ENCODE assay signal across 18 cellular contexts in the genomic region with DNA sequence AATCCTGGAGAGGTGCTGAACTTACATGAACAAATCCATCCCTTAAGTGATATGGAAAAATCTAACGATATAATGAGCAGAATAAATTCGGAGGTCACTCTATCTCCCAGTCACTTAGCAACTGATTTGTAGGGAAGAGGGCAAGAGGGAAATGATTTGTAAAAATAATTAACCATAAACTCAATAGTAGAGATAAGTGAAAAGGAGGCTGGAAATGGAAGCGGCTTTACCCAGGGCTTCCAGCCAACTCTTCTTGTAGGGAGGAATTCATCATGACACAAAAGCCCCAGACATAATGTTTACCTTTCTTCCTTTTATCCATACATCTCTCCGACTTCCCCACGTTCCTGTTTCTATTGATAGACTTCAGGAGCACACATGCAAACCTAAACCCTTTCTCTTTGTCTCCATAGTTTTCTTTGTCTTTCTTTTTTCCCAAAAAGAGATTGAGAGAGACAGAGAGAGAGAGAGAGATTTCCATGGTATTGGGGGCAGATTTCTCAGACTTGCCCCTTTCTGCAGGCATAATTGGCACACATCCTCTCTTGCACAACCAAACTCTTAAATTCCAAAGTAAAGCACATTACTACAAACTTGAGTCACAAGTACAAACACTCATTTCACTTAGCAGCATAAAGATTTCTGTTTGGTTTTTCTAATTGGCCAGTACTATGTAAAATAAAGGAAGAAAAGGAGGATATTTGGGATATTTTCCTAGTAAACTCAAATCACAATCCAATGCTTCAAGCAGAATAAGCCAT.
A peak's percentile ranks its signal among the peaks of the same experiment; 100 is the strongest.
DNase-seq lines count a peak whose midpoint lies in the region; ATAC-seq and TF ChIP-seq lines count a peak whose summit lies in the region.
"Had no signal": no experiment of that assay in that cellular context is flagged by ENCODE, and none has a peak within 500 bp of the region (broad histone marks: within the 10 kb centered on the region; RNA-seq: fewer than 3 reads in every experiment).

No MANE protein-coding gene starts in this region.

- H3K4me1 ChIP-seq in prostate gland (replicated peaks), result no peaks in the 10 kb centered on the region
- H3K4me1 ChIP-seq: Caco-2 had no signal

- peaks cover 4% of the 10 kb centered on the region for H3K9me3 Mint-ChIP-seq in activated T-helper 1 cell treated with anti-CD3 and anti-CD28 coated beads, Interleukin-12 subunit alpha, Interleukin-12 subunit beta, Interleukin-2, Interleukin-4 antibody, amounts not matched to agents 30 ng/mL and 10 ng/mL and 1 ng/mL, durations not matched to agents 14 hours and 24 hours and 36 hours

- H3K36me3 ChIP-seq in prostate gland, result no peaks in the 10 kb centered on the region
- H3K36me3 ChIP-seq: neutrophil had no signal

- H3K4me1 Mint-ChIP-seq in activated T-helper 1 cell treated with anti-CD3 and anti-CD28 coated beads, Interleukin-12 subunit alpha, Interleukin-12 subunit beta, Interleukin-2, Interleukin-4 antibody, amounts not matched to agents 30 ng/mL and 10 ng/mL and 1 ng/mL, durations not matched to agents 14 hours and 24 hours and 36 hours (ENCODE audit: low read depth), result no peaks in the 10 kb centered on the region

- no peaks in the 10 kb centered on the region for H3K27me3 ChIP-seq in prostate gland (replicated peaks; ENCODE audit: insufficient read depth)
- H3K27me3 ChIP-seq: neutrophil had no signal

- no peak for TF ChIP-seq POLR2A in prostate gland (IDR thresholded peaks at IDR 0.05)

- H3K4me3 ChIP-seq in fibroblast of pulmonary artery (replicated peaks; ENCODE audit: low read depth, low read length) (peak overlapping the region; percentile 37), prostate gland (no peak overlapping the region)
- H3K4me3 ChIP-seq: K562 had no signal

- no peaks in the 10 kb centered on the region for H3K36me3 Mint-ChIP-seq in activated T-helper 1 cell treated with anti-CD3 and anti-CD28 coated beads, Interleukin-12 subunit alpha, Interleukin-12 subunit beta, Interleukin-2, Interleukin-4 antibody, amounts not matched to agents 30 ng/mL and 10 ng/mL and 1 ng/mL, durations not matched to agents 14 hours and 24 hours and 36 hours (ENCODE audit: low read depth)
- H3K36me3 Mint-ChIP-seq: type B pancreatic cell had no signal

- no peak overlapping the region for H3K4me3 Mint-ChIP-seq in activated T-helper 1 cell treated with anti-CD3 and anti-CD28 coated beads, Interleukin-12 subunit alpha, Interleukin-12 subunit beta, Interleukin-2, Interleukin-4 antibody, amounts not matched to agents 30 ng/mL and 10 ng/mL and 1 ng/mL, durations not matched to agents 14 hours and 24 hours and 36 hours
- H3K4me3 Mint-ChIP-seq: type B pancreatic cell had no signal

- H3K27ac ChIP-seq in prostate gland, result no peak overlapping the region
- H3K27ac ChIP-seq: 22Rv1, neutrophil had no signal

- peak; percentile 7 for DNase-seq in NCI-H2029 treated with DMSO at 0.1 percent for 48 hours (lab: John Stamatoyannopoulos, UW)
- no peak for DNase-seq in NCI-H2029 (lab: John Stamatoyannopoulos, UW)
- DNase-seq in SHP77 treated with DMSO at 0.1 percent for 48 hours (lab: John Stamatoyannopoulos, UW), result peak; percentile 50
- DNase-seq in fibroblast of pulmonary artery (ENCODE audit: low read depth), result peak; percentile 88
- DNase-seq in prostate gland (ENCODE audit: low spot score), result peak; percentile 13
- DNase-seq in effector CD4-positive, alpha-beta T cell, result no peak
- DNase-seq in activated T-helper 1 cell treated with anti-CD3 and anti-CD28 coated beads, Interleukin-12 subunit alpha, Interleukin-12 subunit beta, Interleukin-2, Interleukin-4 antibody, amounts not matched to agents 30 ng/mL and 10 ng/mL and 1 ng/mL, durations not matched to agents 14 hours and 24 hours and 36 hours (ENCODE audit: low spot score), result no peak
- DNase-seq: Caco-2; dermis blood vessel endothelial cell; left colon; NCI-H446 treated with DMSO at 0.1 percent for 48 hours; stimulated activated CD4-positive, alpha-beta T cell treated with anti-CD3 and anti-CD28 coated beads, Interleukin-15, amount 100 ng/mL, for 24 hours; stimulated activated CD8-positive, alpha-beta memory T cell treated with anti-CD3 and anti-CD28 coated beads, Interleukin-4, amount 100 ng/mL, for 48 hours had no signal

- H3K27ac Mint-ChIP-seq in activated T-helper 1 cell treated with anti-CD3 and anti-CD28 coated beads, Interleukin-12 subunit alpha, Interleukin-12 subunit beta, Interleukin-2, Interleukin-4 antibody, amounts not matched to agents 30 ng/mL and 10 ng/mL and 1 ng/mL, durations not matched to agents 14 hours and 24 hours and 36 hours, result no peak overlapping the region
- H3K27ac Mint-ChIP-seq: type B pancreatic cell had no signal

- TF ChIP-seq CTCF in fibroblast of pulmonary artery (IDR thresholded peaks at IDR 0.05; ENCODE audit: low read length, missing control alignments) (no peak), prostate gland (IDR thresholded peaks at IDR 0.05) (no peak)

- intact Hi-C loops in prostate gland (cut with DNase I), result no loop called here
- intact Hi-C loops in activated T-helper 1 cell treated with anti-CD3 and anti-CD28 coated beads, Interleukin-12 subunit alpha, Interleukin-12 subunit beta, Interleukin-2, Interleukin-4 antibody, amounts not matched to agents 30 ng/mL and 10 ng/mL and 1 ng/mL, durations not matched to agents 14 hours and 24 hours and 36 hours (cut with micrococcal nuclease), result no loop called here

- no peak for ATAC-seq in HG02763 (IDR thresholded peaks at IDR 0.05; ENCODE audit: unreplicated experiment)
- ATAC-seq: K562, left colon had no signal

- no peaks in the 10 kb centered on the region for H3K27me3 Mint-ChIP-seq in activated T-helper 1 cell treated with anti-CD3 and anti-CD28 coated beads, Interleukin-12 subunit alpha, Interleukin-12 subunit beta, Interleukin-2, Interleukin-4 antibody, amounts not matched to agents 30 ng/mL and 10 ng/mL and 1 ng/mL, durations not matched to agents 14 hours and 24 hours and 36 hours (ENCODE audit: insufficient read depth)
- H3K27me3 Mint-ChIP-seq: type B pancreatic cell had no signal

- 28% methylated on average over 5 of the region's 5 CpGs for WGBS in prostate gland

- H3K9me3 ChIP-seq in prostate gland, result no peaks in the 10 kb centered on the region
- H3K9me3 ChIP-seq: neutrophil had no signal

Comparison
In these comparisons a context has a peak if more than half of its experiments do, and no peak if none do; other contexts are left out.
1. DNase-seq: peak in NCI-H2029 treated with DMSO at 0.1 percent for 48 hours (single experiment), SHP77 treated with DMSO at 0.1 percent for 48 hours (single experiment), fibroblast of pulmonary artery (single experiment) and prostate gland (single experiment); none in NCI-H2029 (single experiment), effector CD4-positive, alpha-beta T cell (single experiment) and activated T-helper 1 cell treated with anti-CD3 and anti-CD28 coated beads, Interleukin-12 subunit alpha, Interleukin-12 subunit beta, Interleukin-2, Interleukin-4 antibody, amounts not matched to agents 30 ng/mL and 10 ng/mL and 1 ng/mL, durations not matched to agents 14 hours and 24 hours and 36 hours (single experiment).